Comparison of ENCODE assay signal across 16 cellular contexts in genomic region chr10:19043431-19043830, GRCh38. TPM values are rescaled to one million over a fixed set of nuclear protein-coding genes. Genes with fewer than 3 reads are reported as not detected.
DNase-seq lines count a peak whose midpoint lies in the region; ATAC-seq and TF ChIP-seq lines count a peak whose summit lies in the region.
"Had no signal": no experiment of that assay in that cellular context is flagged by ENCODE, and none has a peak within 500 bp of the region (broad histone marks: within the 10 kb centered on the region; RNA-seq: fewer than 3 reads in every experiment).

No MANE protein-coding gene starts in this region.

- H3K27me3 Mint-ChIP-seq in activated T-cell treated with anti-CD3 and anti-CD28 coated beads, Interleukin-2, amount 50 U/mL, for 72 hours (ENCODE audit: low read depth) = no peaks in the 10 kb centered on the region
- H3K27me3 Mint-ChIP-seq: CD4-positive, CD25-positive, alpha-beta regulatory T cell had no signal

- no peaks in the 10 kb centered on the region for H3K36me3 Mint-ChIP-seq in activated T-cell treated with anti-CD3 and anti-CD28 coated beads, Interleukin-2, amount 50 U/mL, for 72 hours (ENCODE audit: insufficient read depth in 2 of 2)
- H3K36me3 Mint-ChIP-seq: CD4-positive, CD25-positive, alpha-beta regulatory T cell had no signal

- no peaks in the 10 kb centered on the region for H3K9me3 ChIP-seq in mucosa of descending colon

- no peak overlapping the region for H3K27ac Mint-ChIP-seq in activated T-cell treated with anti-CD3 and anti-CD28 coated beads, Interleukin-2, amount 50 U/mL, for 72 hours
- H3K27ac Mint-ChIP-seq: CD4-positive, CD25-positive, alpha-beta regulatory T cell; H9 had no signal

- peaks cover 4 to 7% of the 10 kb centered on the region in 2 donors for H3K9me3 Mint-ChIP-seq in activated T-cell treated with anti-CD3 and anti-CD28 coated beads, Interleukin-2, amount 50 U/mL, for 72 hours
- H3K9me3 Mint-ChIP-seq: H9 had no signal

- no peak for TF ChIP-seq CTCF in mucosa of descending colon (IDR thresholded peaks at IDR 0.05)

- H3K4me1 Mint-ChIP-seq in activated T-cell treated with anti-CD3 and anti-CD28 coated beads, Interleukin-2, amount 50 U/mL, for 72 hours (ENCODE audit: low read depth) = no peaks in the 10 kb centered on the region
- H3K4me1 Mint-ChIP-seq: CD4-positive, CD25-positive, alpha-beta regulatory T cell; H9 had no signal

- no peak overlapping the region for H3K4me3 ChIP-seq in mucosa of descending colon
- H3K4me3 ChIP-seq: BLaER1 treated with 17β-estradiol and CSF1 and Interleukin-3, amounts not matched to agents 10 nM and 100 nM had no signal

- peak; percentile 73 for ATAC-seq in mucosa of descending colon
- ATAC-seq in activated T-cell treated with anti-CD3 and anti-CD28 coated beads, Interleukin-2, amount 50 U/mL, for 72 hours (replicated peaks in 1 of 2) = no peak

- intact Hi-C loops in mucosa of descending colon (cut with DNase I, micrococcal nuclease) = no loop called here

- H3K4me1 ChIP-seq in mucosa of descending colon (ENCODE audit: low read depth) = no peaks in the 10 kb centered on the region

- H3K4me3 Mint-ChIP-seq in activated T-cell treated with anti-CD3 and anti-CD28 coated beads, Interleukin-2, amount 50 U/mL, for 72 hours = no peak overlapping the region
- H3K4me3 Mint-ChIP-seq: CD4-positive, CD25-positive, alpha-beta regulatory T cell; H9 had no signal

- no peaks in the 10 kb centered on the region for H3K36me3 ChIP-seq in mucosa of descending colon (ENCODE audit: low read depth)
- H3K36me3 ChIP-seq: BLaER1 treated with 17β-estradiol and CSF1 and Interleukin-3, amounts not matched to agents 10 nM and 100 nM had no signal

- peak; percentile 57 for DNase-seq in DMS53 (lab: John Stamatoyannopoulos, UW)
- peak; percentile 17 for DNase-seq in LoVo (ENCODE audit: low spot score)
- peak; percentile 9 for DNase-seq in SW480 (ENCODE audit: low spot score)
- no peak for DNase-seq in mucosa of descending colon
- DNase-seq in activated CD4-positive, CD25-positive, alpha-beta regulatory T cell treated with anti-CD3 and anti-CD28 coated beads, Interleukin-2, amount 50 U/mL, for 72 hours = no peak
- DNase-seq in putamen (ENCODE audit: low spot score) = no peak
- DNase-seq in activated T-cell treated with anti-CD3 and anti-CD28 coated beads, Interleukin-2, amount 50 U/mL, for 72 hours = no peak
- DNase-seq in NK-92 treated with Interleukin-12 subunit alpha and Interleukin-12 subunit beta, amount 100 ng/mL, for 24 hours (lab: John Stamatoyannopoulos, UW) = no peak
- DNase-seq: AML-193; CD4-positive, CD25-positive, alpha-beta regulatory T cell; GOT3; H9; IMR-90; KBM-7 had no signal

RNA-seq across cellular contexts. Expression of gene MALRD1, which starts 5.2 kb away (rescaled TPM):
- total RNA-seq in mucosa of descending colon = under 1 TPM; 0.41 to 0.90 (median 0.60) TPM
- not detected for total RNA-seq in activated T-cell treated with anti-CD3 and anti-CD28 coated beads, Interleukin-2, amount 50 U/mL, for 72 hours
- total RNA-seq: CD4-positive, CD25-positive, alpha-beta regulatory T cell; Daoy had no signal

Comparison
In these comparisons a context has a peak if more than half of its experiments do, and no peak if none do; other contexts are left out.
1. DNase-seq: peak in DMS53 (single experiment), LoVo (single experiment) and SW480 (single experiment); none in mucosa of descending colon (0 of 3), activated CD4-positive, CD25-positive, alpha-beta regulatory T cell treated with anti-CD3 and anti-CD28 coated beads, Interleukin-2, amount 50 U/mL, for 72 hours (single experiment), putamen (single experiment), activated T-cell treated with anti-CD3 and anti-CD28 coated beads, Interleukin-2, amount 50 U/mL, for 72 hours (0 of 2) and NK-92 treated with Interleukin-12 subunit alpha and Interleukin-12 subunit beta, amount 100 ng/mL, for 24 hours (single experiment).